ENCODE assay signal across 8 cellular contexts in the genomic region with DNA sequence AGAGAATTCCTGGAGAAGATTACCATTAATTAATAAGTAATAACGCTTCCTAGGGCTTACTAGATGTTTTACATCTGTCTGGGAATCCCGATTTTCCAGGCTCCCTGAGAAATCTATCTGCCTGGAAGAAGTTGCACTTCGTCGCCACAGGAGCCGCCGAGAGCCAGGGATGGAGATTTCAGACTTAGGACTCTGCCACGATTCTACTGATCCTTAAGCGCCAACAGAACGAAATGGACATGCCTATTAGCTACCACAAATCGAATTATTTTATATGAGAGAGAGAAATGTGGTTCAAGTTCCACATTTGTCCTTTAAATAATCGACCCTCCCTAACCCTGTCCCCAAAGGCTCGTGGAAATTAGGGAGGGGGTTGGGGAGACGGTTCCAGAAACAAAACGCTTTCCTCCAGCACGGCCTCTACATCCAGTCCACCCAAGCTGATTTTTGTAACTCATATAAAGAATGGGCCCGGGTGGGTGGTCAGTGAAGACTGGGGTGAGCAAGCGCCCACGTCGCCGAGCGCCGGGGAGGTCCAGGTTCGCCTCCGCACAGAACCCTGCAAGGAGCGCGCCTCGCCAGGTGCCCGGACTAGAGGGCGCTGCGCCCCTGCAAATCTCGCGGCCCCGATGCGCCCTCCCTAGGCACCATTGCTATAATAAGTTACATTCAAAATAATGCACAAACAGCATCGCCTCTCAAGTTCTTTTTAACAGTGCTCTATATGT. TPM values are rescaled to one million over a fixed set of nuclear protein-coding genes. Genes with fewer than 3 reads are reported as not detected.
A peak's percentile ranks its signal among the peaks of the same experiment; 100 is the strongest.
DNase-seq lines count a peak whose midpoint lies in the region; ATAC-seq and TF ChIP-seq lines count a peak whose summit lies in the region.

No MANE protein-coding gene starts in this region.

- H3K36me3 ChIP-seq in adrenal gland (replicated peaks in 1 of 2) = no peaks in the 10 kb centered on the region

- ATAC-seq in left ventricle myocardium superior (peak; percentile 81), HG02840 (IDR thresholded peaks at IDR 0.05; ENCODE audit: low FRiP score, unreplicated experiment) (no peak)

- intact Hi-C loops in adrenal gland (cut with DNase I) = no loop called here
- intact Hi-C loops in left ventricle myocardium superior (cut with micrococcal nuclease) = loop anchor here (2.0 kb wide), 1 partner anchor 57 kb away; no protein-coding TSS in a partner anchor
- intact Hi-C loops in posterior vena cava (cut with DNase I) = loop anchor here (10.0 kb wide), 3 partner anchors 51 to 219 kb away; no protein-coding TSS in a partner anchor

- TF ChIP-seq CTCF in adrenal gland (IDR thresholded peaks at IDR 0.05) = peak in 2 of 6 experiments; percentile 30 to 33

- peaks cover 16 to 33% of the 10 kb centered on the region in 2 donors for H3K4me1 ChIP-seq in adrenal gland (replicated peaks in 1 of 2)

- WGBS in adrenal gland, 4 donors = 1 to 4% (median 2%) methylated on average over 23 to 35 of the region's 35 CpGs

- H3K9me3 ChIP-seq in adrenal gland (replicated peaks in 1 of 3) = no peaks in the 10 kb centered on the region

- DNase-seq in G401 (ENCODE audit: low spot score) (peak; percentile 82), NCI-H1092 (lab: John Stamatoyannopoulos, UW) (peak; percentile 27), adrenal gland (peak in 5 of 7 donors; percentile 26 to 57 (median 48)), left ventricle myocardium superior (peak; percentile 85), posterior vena cava (ENCODE audit: low spot score) (peak; percentile 90), COR-L47 (lab: John Stamatoyannopoulos, UW) (no peak)
- no peak for DNase-seq in central memory CD4-positive, alpha-beta T cell

- in situ Hi-C loops in G401 (cut with HindIII; ENCODE audit: low sequenced_read_pairs) = no loop called here

- no peak for TF ChIP-seq POLR2A in adrenal gland (IDR thresholded peaks at IDR 0.05)

- peak overlapping the region in 1 of 4 donors; percentile 61 for H3K4me3 ChIP-seq in adrenal gland

- no peak overlapping the region for H3K27ac ChIP-seq in adrenal gland

- peaks cover 52% of the 10 kb centered on the region for H3K27me3 ChIP-seq in adrenal gland

RNA-seq across cellular contexts. Expression of gene FAT1, which starts 1.9 kb away (rescaled TPM):
- 13.6 and 49.5 TPM in 2 replicates for total RNA-seq in G401 (2014; rRNA removed; shearing (Covaris generic))
- total RNA-seq in adrenal gland = 1 to 10 TPM in 7 of 8 donors, under 1 TPM in 1; 0.79 to 9.8 (median 5.2) TPM
- 1 to 10 TPM; 1.4 to 8.1 (median 7.1) TPM for polyA plus RNA-seq in adrenal gland
- total RNA-seq in left ventricle myocardium superior = 61.8 TPM
- total RNA-seq in posterior vena cava = 10 to 100 TPM; 75.5 to 85.9 TPM

Comparison
In these comparisons a context has a peak if more than half of its experiments do, and no peak if none do; other contexts are left out.
1. DNase-seq: peak in G401 (single experiment), NCI-H1092 (single experiment), adrenal gland (5 of 7), left ventricle myocardium superior (single experiment) and posterior vena cava (single experiment); none in COR-L47 (single experiment) and central memory CD4-positive, alpha-beta T cell (single experiment).
2. intact Hi-C loops: an anchor here in left ventricle myocardium superior (2.0 kb wide) and posterior vena cava (10.0 kb wide); none called in adrenal gland.